Comparison of ENCODE assay signal across 1 cellular context in the genomic region with DNA sequence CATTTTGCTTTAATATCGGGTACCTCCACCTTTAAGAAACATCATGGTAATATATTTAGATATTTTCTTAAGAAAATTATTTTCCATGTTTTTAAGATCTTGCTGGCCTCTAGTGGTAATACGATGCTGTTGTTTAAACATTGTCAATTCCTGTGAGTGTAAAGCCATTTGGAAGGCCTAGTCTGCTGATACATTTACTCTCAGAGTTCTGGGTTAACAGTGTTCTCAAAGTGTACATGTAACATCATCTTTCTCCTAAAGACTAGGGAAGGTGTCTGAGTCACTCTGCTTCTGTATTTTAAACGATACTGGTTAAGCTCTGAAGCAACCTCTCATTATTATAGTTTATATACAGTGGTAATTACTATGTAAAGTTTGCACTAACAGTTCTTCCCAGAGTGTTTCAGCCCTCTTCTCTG.
TF ChIP-seq lines count a peak whose summit lies in the region.

No MANE protein-coding gene starts in this region.

TF ChIP-seq in H1, 55 proteins besides CTCF, POLR2A, EP300 and RAD21:
- TF ChIP-seq, protein P1, sequence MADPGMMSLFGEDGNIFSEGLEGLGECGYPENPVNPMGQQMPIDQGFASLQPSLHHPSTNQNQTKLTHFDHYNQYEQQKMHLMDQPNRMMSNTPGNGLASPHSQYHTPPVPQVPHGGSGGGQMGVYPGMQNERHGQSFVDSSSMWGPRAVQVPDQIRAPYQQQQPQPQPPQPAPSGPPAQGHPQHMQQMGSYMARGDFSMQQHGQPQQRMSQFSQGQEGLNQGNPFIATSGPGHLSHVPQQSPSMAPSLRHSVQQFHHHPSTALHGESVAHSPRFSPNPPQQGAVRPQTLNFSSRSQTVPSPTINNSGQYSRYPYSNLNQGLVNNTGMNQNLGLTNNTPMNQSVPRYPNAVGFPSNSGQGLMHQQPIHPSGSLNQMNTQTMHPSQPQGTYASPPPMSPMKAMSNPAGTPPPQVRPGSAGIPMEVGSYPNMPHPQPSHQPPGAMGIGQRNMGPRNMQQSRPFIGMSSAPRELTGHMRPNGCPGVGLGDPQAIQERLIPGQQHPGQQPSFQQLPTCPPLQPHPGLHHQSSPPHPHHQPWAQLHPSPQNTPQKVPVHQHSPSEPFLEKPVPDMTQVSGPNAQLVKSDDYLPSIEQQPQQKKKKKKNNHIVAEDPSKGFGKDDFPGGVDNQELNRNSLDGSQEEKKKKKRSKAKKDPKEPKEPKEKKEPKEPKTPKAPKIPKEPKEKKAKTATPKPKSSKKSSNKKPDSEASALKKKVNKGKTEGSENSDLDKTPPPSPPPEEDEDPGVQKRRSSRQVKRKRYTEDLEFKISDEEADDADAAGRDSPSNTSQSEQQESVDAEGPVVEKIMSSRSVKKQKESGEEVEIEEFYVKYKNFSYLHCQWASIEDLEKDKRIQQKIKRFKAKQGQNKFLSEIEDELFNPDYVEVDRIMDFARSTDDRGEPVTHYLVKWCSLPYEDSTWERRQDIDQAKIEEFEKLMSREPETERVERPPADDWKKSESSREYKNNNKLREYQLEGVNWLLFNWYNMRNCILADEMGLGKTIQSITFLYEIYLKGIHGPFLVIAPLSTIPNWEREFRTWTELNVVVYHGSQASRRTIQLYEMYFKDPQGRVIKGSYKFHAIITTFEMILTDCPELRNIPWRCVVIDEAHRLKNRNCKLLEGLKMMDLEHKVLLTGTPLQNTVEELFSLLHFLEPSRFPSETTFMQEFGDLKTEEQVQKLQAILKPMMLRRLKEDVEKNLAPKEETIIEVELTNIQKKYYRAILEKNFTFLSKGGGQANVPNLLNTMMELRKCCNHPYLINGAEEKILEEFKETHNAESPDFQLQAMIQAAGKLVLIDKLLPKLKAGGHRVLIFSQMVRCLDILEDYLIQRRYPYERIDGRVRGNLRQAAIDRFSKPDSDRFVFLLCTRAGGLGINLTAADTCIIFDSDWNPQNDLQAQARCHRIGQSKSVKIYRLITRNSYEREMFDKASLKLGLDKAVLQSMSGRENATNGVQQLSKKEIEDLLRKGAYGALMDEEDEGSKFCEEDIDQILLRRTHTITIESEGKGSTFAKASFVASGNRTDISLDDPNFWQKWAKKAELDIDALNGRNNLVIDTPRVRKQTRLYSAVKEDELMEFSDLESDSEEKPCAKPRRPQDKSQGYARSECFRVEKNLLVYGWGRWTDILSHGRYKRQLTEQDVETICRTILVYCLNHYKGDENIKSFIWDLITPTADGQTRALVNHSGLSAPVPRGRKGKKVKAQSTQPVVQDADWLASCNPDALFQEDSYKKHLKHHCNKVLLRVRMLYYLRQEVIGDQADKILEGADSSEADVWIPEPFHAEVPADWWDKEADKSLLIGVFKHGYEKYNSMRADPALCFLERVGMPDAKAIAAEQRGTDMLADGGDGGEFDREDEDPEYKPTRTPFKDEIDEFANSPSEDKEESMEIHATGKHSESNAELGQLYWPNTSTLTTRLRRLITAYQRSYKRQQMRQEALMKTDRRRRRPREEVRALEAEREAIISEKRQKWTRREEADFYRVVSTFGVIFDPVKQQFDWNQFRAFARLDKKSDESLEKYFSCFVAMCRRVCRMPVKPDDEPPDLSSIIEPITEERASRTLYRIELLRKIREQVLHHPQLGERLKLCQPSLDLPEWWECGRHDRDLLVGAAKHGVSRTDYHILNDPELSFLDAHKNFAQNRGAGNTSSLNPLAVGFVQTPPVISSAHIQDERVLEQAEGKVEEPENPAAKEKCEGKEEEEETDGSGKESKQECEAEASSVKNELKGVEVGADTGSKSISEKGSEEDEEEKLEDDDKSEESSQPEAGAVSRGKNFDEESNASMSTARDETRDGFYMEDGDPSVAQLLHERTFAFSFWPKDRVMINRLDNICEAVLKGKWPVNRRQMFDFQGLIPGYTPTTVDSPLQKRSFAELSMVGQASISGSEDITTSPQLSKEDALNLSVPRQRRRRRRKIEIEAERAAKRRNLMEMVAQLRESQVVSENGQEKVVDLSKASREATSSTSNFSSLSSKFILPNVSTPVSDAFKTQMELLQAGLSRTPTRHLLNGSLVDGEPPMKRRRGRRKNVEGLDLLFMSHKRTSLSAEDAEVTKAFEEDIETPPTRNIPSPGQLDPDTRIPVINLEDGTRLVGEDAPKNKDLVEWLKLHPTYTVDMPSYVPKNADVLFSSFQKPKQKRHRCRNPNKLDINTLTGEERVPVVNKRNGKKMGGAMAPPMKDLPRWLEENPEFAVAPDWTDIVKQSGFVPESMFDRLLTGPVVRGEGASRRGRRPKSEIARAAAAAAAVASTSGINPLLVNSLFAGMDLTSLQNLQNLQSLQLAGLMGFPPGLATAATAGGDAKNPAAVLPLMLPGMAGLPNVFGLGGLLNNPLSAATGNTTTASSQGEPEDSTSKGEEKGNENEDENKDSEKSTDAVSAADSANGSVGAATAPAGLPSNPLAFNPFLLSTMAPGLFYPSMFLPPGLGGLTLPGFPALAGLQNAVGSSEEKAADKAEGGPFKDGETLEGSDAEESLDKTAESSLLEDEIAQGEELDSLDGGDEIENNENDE (IDR thresholded peaks at IDR 0.05; ENCODE audit: insufficient replicate concordance, low read length) = peak; percentile 94
- TF ChIP-seq MAFK (IDR thresholded peaks at IDR 0.05; ENCODE audit: low read depth, low read length) = no peak
TF ChIP-seq in H1: peak in this region for 1.
